11 cellular contexts compared by ENCODE assay signal in the genomic region with DNA sequence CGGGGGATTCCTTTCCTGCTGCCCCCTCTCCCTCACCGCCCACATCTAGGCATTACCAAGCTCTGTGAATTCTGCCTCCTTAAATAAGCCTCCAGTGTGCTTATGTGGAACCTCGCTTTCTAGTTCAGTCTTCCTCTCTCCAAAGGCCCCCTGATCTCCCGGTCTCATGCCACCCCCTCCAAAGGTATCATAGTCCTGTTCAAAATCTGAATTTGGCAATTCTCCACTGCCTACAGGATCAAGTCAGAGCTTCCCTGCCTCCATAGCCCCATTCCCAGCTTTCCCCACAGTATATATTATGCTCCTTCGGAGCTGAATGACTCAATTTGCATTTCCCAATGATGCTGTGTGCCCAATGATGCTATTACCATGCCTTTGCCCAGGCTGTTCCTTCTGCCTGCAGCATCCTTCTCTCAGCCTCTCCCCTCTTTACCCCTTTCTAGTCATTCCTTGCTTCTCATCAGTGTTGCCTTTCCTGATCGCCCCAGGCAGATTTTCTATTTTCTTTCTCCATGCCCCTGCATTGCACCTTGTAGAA. TPM values are rescaled to one million over a fixed set of nuclear protein-coding genes. Genes with fewer than 3 reads are reported as not detected.
A peak's percentile ranks its signal among the peaks of the same experiment; 100 is the strongest.
DNase-seq lines count a peak whose midpoint lies in the region; ATAC-seq, FAIRE-seq and TF ChIP-seq lines count a peak whose summit lies in the region.
"Had no signal": no experiment of that assay in that cellular context is flagged by ENCODE, and none has a peak within 500 bp of the region (broad histone marks: within the 10 kb centered on the region; RNA-seq: fewer than 3 reads in every experiment).

No MANE protein-coding gene starts in this region.

- H3K27me3 Mint-ChIP-seq in CD4-positive, CD25-positive, alpha-beta regulatory T cell = peaks cover 42% of the 10 kb centered on the region
- H3K27me3 Mint-ChIP-seq in H9 (ENCODE audit: low read depth) = peaks cover 65% of the 10 kb centered on the region
- peaks cover 0 to 3% (median 0%) of the 10 kb centered on the region in 5 donors for H3K27me3 Mint-ChIP-seq in naive thymus-derived CD8-positive, alpha-beta T cell

- no CpG with 5 or more reads among the region's 6 CpGs for WGBS in H9 (ENCODE audit: extremely low coverage, insufficient read length, low lambda C conversion rate)

- no peaks in the 10 kb centered on the region for H3K36me3 Mint-ChIP-seq in CD4-positive, CD25-positive, alpha-beta regulatory T cell
- no peaks in the 10 kb centered on the region; a peak in 2 of 7 replicates for H3K36me3 Mint-ChIP-seq in H9 (ENCODE audit: insufficient read depth in 1 of 3, low read depth in 3 of 3)
- H3K36me3 Mint-ChIP-seq in naive thymus-derived CD8-positive, alpha-beta T cell = peaks cover 0 to 5% (median 0%) of the 10 kb centered on the region in 3 donors

- H3K23me2 ChIP-seq in H9 (ENCODE audit: insufficient read length, low read depth, low read length, poor library complexity, severe bottlenecking) = peaks cover 9% of the 10 kb centered on the region

- H3K27me3 ChIP-seq in CD4-positive, CD25-positive, alpha-beta regulatory T cell (ENCODE audit: control insufficient read depth, insufficient read depth, low read length) = peaks cover 2% of the 10 kb centered on the region
- H3K27me3 ChIP-seq in H9 (ENCODE audit: insufficient read depth, low read length) = peaks cover 27% of the 10 kb centered on the region
- H3K27me3 ChIP-seq in bronchial epithelial cell (ENCODE audit: control insufficient read depth, insufficient read depth, low read length) = no peaks in the 10 kb centered on the region
- no peaks in the 10 kb centered on the region for H3K27me3 ChIP-seq in vagina

- no peak overlapping the region for H2BK15ac ChIP-seq in H9 (ENCODE audit: low read depth, low read length)

- DNase-seq in CD4-positive, CD25-positive, alpha-beta regulatory T cell = no peak
- DNase-seq in H9 (no peak), bronchial epithelial cell (ENCODE audit: low read depth) (peak; percentile 30), posterior cingulate gyrus (no peak), vagina (ENCODE audit: extremely low spot score in 2 of 2) (no peak), KG1 (lab: John Stamatoyannopoulos, UW) (no peak)
- no peak for DNase-seq in naive thymus-derived CD8-positive, alpha-beta T cell
- DNase-seq: NCI-H1417, NCI-H510A had no signal

- no peak overlapping the region for H3K4me3 ChIP-seq in CD4-positive, CD25-positive, alpha-beta regulatory T cell (ENCODE audit: low read depth, low read length)
- H3K4me3 ChIP-seq in bronchial epithelial cell (ENCODE audit: low read depth, low read length) (no peak overlapping the region), vagina (no peak overlapping the region)

- H3K9me3 ChIP-seq in CD4-positive, CD25-positive, alpha-beta regulatory T cell (ENCODE audit: control insufficient read depth in 2 of 2, low read length in 2 of 2) = no peaks in the 10 kb centered on the region
- H3K9me3 ChIP-seq in H9 (ENCODE audit: control insufficient read depth, low read depth, low read length) (no peaks in the 10 kb centered on the region), vagina (no peaks in the 10 kb centered on the region)

- H3K4me1 ChIP-seq in CD4-positive, CD25-positive, alpha-beta regulatory T cell (ENCODE audit: control insufficient read depth, insufficient read depth, low read length, poor library complexity, severe bottlenecking) = peaks cover 23% of the 10 kb centered on the region
- H3K4me1 ChIP-seq in H9 (ENCODE audit: insufficient read depth, low read length) (0 out of 2 replicates have a peak, but pooled peaks cover 2% of the 10 kb centered on the region), vagina (peaks cover 21% of the 10 kb centered on the region)

- H3K4me1 Mint-ChIP-seq in CD4-positive, CD25-positive, alpha-beta regulatory T cell = peaks cover 4 to 24% (median 19%) of the 10 kb centered on the region in 4 donors
- H3K4me1 Mint-ChIP-seq in H9 = peaks cover 18 to 20% of the 10 kb centered on the region in 2 experiments
- peaks cover 26 to 59% (median 40%) of the 10 kb centered on the region in 4 donors for H3K4me1 Mint-ChIP-seq in naive thymus-derived CD8-positive, alpha-beta T cell

- no peak overlapping the region for H4K8ac ChIP-seq in H9 (replicated peaks; ENCODE audit: insufficient read length, low read depth, low read length)

- no peak overlapping the region for H3K23ac ChIP-seq in H9 (ENCODE audit: insufficient read length, low read depth, low read length)

- H2BK12ac ChIP-seq in H9 (ENCODE audit: insufficient read length, low read depth, low read length) = no peak overlapping the region

- H4K5ac ChIP-seq in H9 (ENCODE audit: insufficient read length, low read depth, low read length) = no peak overlapping the region

- POLR2A ChIA-PET in naive thymus-derived CD8-positive, alpha-beta T cell (lab: Charles Lee) = interaction anchor here (1.2 kb wide), 1 partner anchor 20 kb away, joined by 3 read pairs; no protein-coding TSS in a partner anchor

- TF ChIP-seq CTCF in H9 (conservative IDR thresholded peaks at IDR 0.05) (no peak), bronchial epithelial cell (IDR thresholded peaks at IDR 0.05; ENCODE audit: insufficient read depth, low read length, severe bottlenecking) (no peak), vagina (IDR thresholded peaks at IDR 0.05) (no peak)

- no peak overlapping the region for H2BK20ac ChIP-seq in H9 (ENCODE audit: low read depth, low read length, poor library complexity, severe bottlenecking)

- no peak overlapping the region for H3K56ac ChIP-seq in H9 (ENCODE audit: insufficient read length, low read depth, low read length)

- peaks cover 0 to 3% (median 0%) of the 10 kb centered on the region in 7 donors for H3K9me3 Mint-ChIP-seq in CD4-positive, CD25-positive, alpha-beta regulatory T cell
- no peaks in the 10 kb centered on the region for H3K9me3 Mint-ChIP-seq in H9
- no peaks in the 10 kb centered on the region for H3K9me3 Mint-ChIP-seq in naive thymus-derived CD8-positive, alpha-beta T cell

- no peak overlapping the region for H3K4me2 ChIP-seq in H9 (ENCODE audit: insufficient read depth, insufficient read length, low read length)

- H4K91ac ChIP-seq in H9 (ENCODE audit: insufficient read length, low read depth, low read length) = no peak overlapping the region

- H3K4ac ChIP-seq in H9 (ENCODE audit: low read depth, low read length) = no peak overlapping the region

- no peaks in the 10 kb centered on the region for H3K79me1 ChIP-seq in H9 (ENCODE audit: insufficient read depth, low read depth, low read length, poor library complexity, severe bottlenecking)

- H3K9ac ChIP-seq in H9 (ENCODE audit: extremely low read depth, insufficient read length, low read length) = no peak overlapping the region

- H4K20me1 ChIP-seq in H9 (ENCODE audit: control insufficient read depth, insufficient read depth, insufficient read length) = no peaks in the 10 kb centered on the region

- no peak overlapping the region for H3K14ac ChIP-seq in H9 (ENCODE audit: insufficient read depth, low read length)

- no peak overlapping the region for H2BK120ac ChIP-seq in H9 (ENCODE audit: low read depth, low read length, poor library complexity, severe bottlenecking)

- no peak overlapping the region for H2BK5ac ChIP-seq in H9 (ENCODE audit: insufficient read length, low read length)

- H2AK5ac ChIP-seq in H9 (ENCODE audit: insufficient read length, low read length) = no peak overlapping the region

- no peak overlapping the region for H3T11ph ChIP-seq in H9 (ENCODE audit: low read length)

- H3K36me3 ChIP-seq in CD4-positive, CD25-positive, alpha-beta regulatory T cell (ENCODE audit: control insufficient read depth, insufficient read depth, low read length) = no peaks in the 10 kb centered on the region
- H3K36me3 ChIP-seq in bronchial epithelial cell (ENCODE audit: control insufficient read depth, insufficient read depth, low read length) (no peaks in the 10 kb centered on the region), vagina (no peaks in the 10 kb centered on the region)

- peak overlapping the region; percentile 4 to 84 (median 46) for H3K4me3 Mint-ChIP-seq in CD4-positive, CD25-positive, alpha-beta regulatory T cell
- H3K4me3 Mint-ChIP-seq in H9 = peak overlapping the region; percentile 49 to 66; a peak in 2 of 5 replicates
- peak overlapping the region; percentile 43 to 90 (median 72) for H3K4me3 Mint-ChIP-seq in naive thymus-derived CD8-positive, alpha-beta T cell

- no peak for ATAC-seq in CD4-positive, CD25-positive, alpha-beta regulatory T cell (ENCODE audit: low read depth in 2 of 2)
- no peak for ATAC-seq in naive thymus-derived CD8-positive, alpha-beta T cell
- ATAC-seq in HG03196 (IDR thresholded peaks at IDR 0.05; ENCODE audit: unreplicated experiment) = no peak

- no peak for FAIRE-seq in bronchial epithelial cell (lab: Jason Lieb, UNC)

- no peaks in the 10 kb centered on the region for H3K79me2 ChIP-seq in H9 (ENCODE audit: insufficient read depth, low read length)

- no peak overlapping the region for H3K18ac ChIP-seq in H9 (ENCODE audit: insufficient read length, low read depth, low read length)

- no peak for TF ChIP-seq POLR2A in vagina (IDR thresholded peaks at IDR 0.05)

- H3K27ac Mint-ChIP-seq in CD4-positive, CD25-positive, alpha-beta regulatory T cell = peak overlapping the region in 1 of 3 donors; percentile 1
- no peak overlapping the region for H3K27ac Mint-ChIP-seq in H9
- H3K27ac Mint-ChIP-seq in naive thymus-derived CD8-positive, alpha-beta T cell = peak overlapping the region in 7 of 10 donors; percentile 4 to 67 (median 41)

- intact Hi-C loops in posterior cingulate gyrus (cut with DNase I) (loop anchor here (10.0 kb wide), 1 partner anchor 258 kb away; no protein-coding TSS in a partner anchor), vagina (cut with DNase I) (loop anchor here (5.0 kb wide), 1 partner anchor 150 kb away; no protein-coding TSS in a partner anchor)

- no peak overlapping the region for H2AFZ ChIP-seq in H9 (ENCODE audit: low read length)

- H3K27ac ChIP-seq in CD4-positive, CD25-positive, alpha-beta regulatory T cell (ENCODE audit: insufficient read depth, low read length, poor library complexity, severe bottlenecking) = no peak overlapping the region
- H3K27ac ChIP-seq in H9 (ENCODE audit: insufficient read length, low read depth, low read length) (no peak overlapping the region), vagina (no peak overlapping the region)
- H3K27ac ChIP-seq: VCaP had no signal

RNA-seq across cellular contexts. Expression of a gene that starts 1.7 kb away (rescaled TPM):
- 1.5 TPM for total RNA-seq in CD4-positive, CD25-positive, alpha-beta regulatory T cell
- 1 to 10 TPM in 2 of 4 donors, under 1 TPM in 1, not detected in 1; 0.69 to 1.9 (median 1.2) TPM for polyA plus RNA-seq in CD4-positive, CD25-positive, alpha-beta regulatory T cell
- total RNA-seq in H9 (2021) (0.39 and 0.50 TPM in 2 replicates), bronchial epithelial cell (1.3 and 1.5 TPM in 2 replicates), vagina (7.9 TPM)
- 10 to 100 TPM; 10.6 to 11.3 TPM for total RNA-seq in naive thymus-derived CD8-positive, alpha-beta T cell
- 10 to 100 TPM in 1 of 3 donors, 1 to 10 TPM in 2; 5.9 to 11.1 (median 7.8) TPM for polyA plus RNA-seq in naive thymus-derived CD8-positive, alpha-beta T cell

RNA-seq across cellular contexts. Expression of a gene that starts 46.0 kb away (rescaled TPM):
- total RNA-seq in CD4-positive, CD25-positive, alpha-beta regulatory T cell = 55.3 TPM
- polyA plus RNA-seq in CD4-positive, CD25-positive, alpha-beta regulatory T cell = 100 to 1,000 TPM; 111 to 122 (median 115) TPM
- total RNA-seq in H9 (2021) (144 and 159 TPM in 2 replicates), bronchial epithelial cell (81.9 and 173 TPM in 2 replicates), vagina (118 TPM)
- 10 to 100 TPM; 89.2 to 94.6 TPM for total RNA-seq in naive thymus-derived CD8-positive, alpha-beta T cell
- polyA plus RNA-seq in naive thymus-derived CD8-positive, alpha-beta T cell = 100 to 1,000 TPM; 119 to 128 (median 126) TPM

Comparison
In these comparisons a context has a peak if more than half of its experiments do, and no peak if none do; other contexts are left out.
1. H3K27ac Mint-ChIP-seq: peak in naive thymus-derived CD8-positive, alpha-beta T cell (7 of 10); none in H9 (0 of 3).
2. Peak in every context shown above with its lines, with median percentiles within 50 percentile points of each other: H3K4me3 Mint-ChIP-seq.